1 cellular context compared by ENCODE assay signal in the genomic region with DNA sequence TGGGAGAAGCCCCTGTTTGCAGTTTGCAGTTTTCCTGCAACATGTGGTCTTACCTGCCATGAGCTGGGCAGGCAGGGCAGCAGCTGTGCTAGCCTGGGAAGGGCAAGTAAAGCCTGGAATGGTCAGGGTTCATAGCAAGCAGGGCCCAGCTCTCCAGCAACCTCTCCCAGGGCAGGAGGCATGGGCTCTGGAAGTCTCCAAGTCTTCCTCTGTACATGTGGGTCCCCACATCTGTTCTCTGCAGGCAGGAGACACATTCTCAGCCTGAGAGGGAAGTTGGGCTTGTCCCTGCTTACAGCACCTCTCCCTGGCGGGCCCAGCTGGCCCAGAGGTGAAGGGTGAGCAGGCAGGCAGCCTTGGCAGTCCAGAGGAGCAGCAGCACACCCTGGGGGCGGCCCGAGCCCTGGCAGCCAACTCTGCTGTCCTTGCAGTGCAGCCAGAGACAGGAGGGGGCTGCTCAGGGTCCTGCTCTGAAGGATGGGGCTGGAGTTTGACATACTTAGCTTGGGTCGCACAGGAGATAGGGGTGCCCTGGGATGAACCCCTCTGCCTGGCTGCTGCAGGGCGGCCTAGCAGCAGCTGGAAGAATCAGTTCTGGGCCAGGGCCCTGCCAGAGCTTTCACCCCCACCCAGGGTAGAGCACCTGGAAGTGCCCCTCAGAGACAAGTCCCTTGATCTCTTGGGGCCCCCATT.
TF ChIP-seq lines count a peak whose summit lies in the region.

No MANE protein-coding gene starts in this region.

TF ChIP-seq in HCT116, 20 proteins besides CTCF, POLR2A, EP300 and RAD21 (continued from another document):
- TF ChIP-seq, protein P1, sequence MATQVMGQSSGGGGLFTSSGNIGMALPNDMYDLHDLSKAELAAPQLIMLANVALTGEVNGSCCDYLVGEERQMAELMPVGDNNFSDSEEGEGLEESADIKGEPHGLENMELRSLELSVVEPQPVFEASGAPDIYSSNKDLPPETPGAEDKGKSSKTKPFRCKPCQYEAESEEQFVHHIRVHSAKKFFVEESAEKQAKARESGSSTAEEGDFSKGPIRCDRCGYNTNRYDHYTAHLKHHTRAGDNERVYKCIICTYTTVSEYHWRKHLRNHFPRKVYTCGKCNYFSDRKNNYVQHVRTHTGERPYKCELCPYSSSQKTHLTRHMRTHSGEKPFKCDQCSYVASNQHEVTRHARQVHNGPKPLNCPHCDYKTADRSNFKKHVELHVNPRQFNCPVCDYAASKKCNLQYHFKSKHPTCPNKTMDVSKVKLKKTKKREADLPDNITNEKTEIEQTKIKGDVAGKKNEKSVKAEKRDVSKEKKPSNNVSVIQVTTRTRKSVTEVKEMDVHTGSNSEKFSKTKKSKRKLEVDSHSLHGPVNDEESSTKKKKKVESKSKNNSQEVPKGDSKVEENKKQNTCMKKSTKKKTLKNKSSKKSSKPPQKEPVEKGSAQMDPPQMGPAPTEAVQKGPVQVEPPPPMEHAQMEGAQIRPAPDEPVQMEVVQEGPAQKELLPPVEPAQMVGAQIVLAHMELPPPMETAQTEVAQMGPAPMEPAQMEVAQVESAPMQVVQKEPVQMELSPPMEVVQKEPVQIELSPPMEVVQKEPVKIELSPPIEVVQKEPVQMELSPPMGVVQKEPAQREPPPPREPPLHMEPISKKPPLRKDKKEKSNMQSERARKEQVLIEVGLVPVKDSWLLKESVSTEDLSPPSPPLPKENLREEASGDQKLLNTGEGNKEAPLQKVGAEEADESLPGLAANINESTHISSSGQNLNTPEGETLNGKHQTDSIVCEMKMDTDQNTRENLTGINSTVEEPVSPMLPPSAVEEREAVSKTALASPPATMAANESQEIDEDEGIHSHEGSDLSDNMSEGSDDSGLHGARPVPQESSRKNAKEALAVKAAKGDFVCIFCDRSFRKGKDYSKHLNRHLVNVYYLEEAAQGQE (IDR thresholded peaks at IDR 0.05; ENCODE audit: low read depth) = no peak
- TF ChIP-seq SIN3A (IDR thresholded peaks at IDR 0.05; ENCODE audit: low read depth) = no peak
